In the genomic region with DNA sequence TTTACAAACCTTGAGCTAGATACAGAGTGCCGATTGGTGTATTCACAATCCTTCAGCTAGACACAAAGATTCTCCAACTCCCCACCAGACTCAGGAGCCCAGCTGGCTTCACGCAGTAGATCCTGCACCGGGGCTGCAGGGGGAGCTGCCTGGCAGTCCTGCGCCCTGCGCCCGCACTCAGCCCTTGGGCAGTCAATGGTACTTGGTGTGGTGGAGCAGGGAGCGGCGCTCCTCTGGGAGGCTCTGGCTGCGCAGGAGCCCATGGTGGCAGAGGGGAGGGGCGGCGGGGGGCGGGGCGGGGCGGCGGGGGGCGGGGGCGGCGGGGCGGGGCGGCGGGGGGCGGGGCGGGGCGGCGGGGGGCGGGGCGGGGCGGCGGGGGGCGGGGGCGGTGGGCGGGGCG, we compare ENCODE assay signal across 17 cellular contexts.
DNase-seq lines count a peak whose midpoint lies in the region; TF ChIP-seq lines count a peak whose summit lies in the region.
"Had no signal": no experiment of that assay in that cellular context is flagged by ENCODE, and none has a peak within 500 bp of the region (broad histone marks: within the 10 kb centered on the region; RNA-seq: fewer than 3 reads in every experiment).

No MANE protein-coding gene starts in this region.

- H3K9me3 ChIP-seq in tibial artery: no peaks in the 10 kb centered on the region
- H3K9me3 ChIP-seq: BLaER1 had no signal

- H3K36me3 Mint-ChIP-seq in glutamatergic neuron (ENCODE audit: unreplicated experiment): peaks cover 4% of the 10 kb centered on the region
- H3K36me3 Mint-ChIP-seq: CD14-positive monocyte; CD4-positive, alpha-beta memory T cell had no signal

- H3K36me3 ChIP-seq in tibial artery: no peaks in the 10 kb centered on the region
- H3K36me3 ChIP-seq: BLaER1 had no signal

- H3K27ac Mint-ChIP-seq in glutamatergic neuron (ENCODE audit: unreplicated experiment): no peak overlapping the region
- H3K27ac Mint-ChIP-seq: CD14-positive monocyte; CD4-positive, alpha-beta memory T cell; HFFc6 had no signal

- H3K27me3 ChIP-seq in tibial artery: no peaks in the 10 kb centered on the region
- H3K27me3 ChIP-seq: BLaER1 had no signal

- H3K4me3 ChIP-seq in tibial artery: no peak overlapping the region
- H3K4me3 ChIP-seq: BLaER1, GM23248 had no signal

- intact Hi-C loops in tibial artery (cut with DNase I; ENCODE audit: low total_unique reads): no loop called here

- no peak overlapping the region for H3K27ac ChIP-seq in tibial artery
- H3K27ac ChIP-seq: BLaER1, GM23248 had no signal

- peaks cover 6% of the 10 kb centered on the region for H3K9me3 Mint-ChIP-seq in glutamatergic neuron (ENCODE audit: unreplicated experiment)

- H3K4me1 ChIP-seq in tibial artery: no peaks in the 10 kb centered on the region
- H3K4me1 ChIP-seq: BLaER1 had no signal

- no peaks in the 10 kb centered on the region for H3K4me1 Mint-ChIP-seq in glutamatergic neuron (ENCODE audit: low read depth, unreplicated experiment)
- H3K4me1 Mint-ChIP-seq: CD14-positive monocyte; CD4-positive, alpha-beta memory T cell had no signal

- H3K4me3 Mint-ChIP-seq in glutamatergic neuron (ENCODE audit: unreplicated experiment): no peak overlapping the region
- H3K4me3 Mint-ChIP-seq: CD14-positive monocyte; CD4-positive, alpha-beta memory T cell; HFFc6 had no signal

- DNase-seq in NCI-H2227 (lab: John Stamatoyannopoulos, UW; ENCODE audit: unreplicated experiment) (peak; percentile 24), NCI-H2227 treated with DMSO at 0.1 percent for 48 hours (lab: John Stamatoyannopoulos, UW) (no peak), Daoy (ENCODE audit: low read depth) (peak; percentile 18), NCI-H1048 (lab: John Stamatoyannopoulos, UW) (peak; percentile 12), glutamatergic neuron (peak; percentile 23), tibial artery (no peak), dermis blood vessel endothelial cell (no peak), HuH-7 (ENCODE audit: low spot score) (no peak)
- DNase-seq: 8988T; CD4-positive, alpha-beta memory T cell; DMS153; DND-41; GDM1; GM23248; HFFc6 had no signal

- H3K27me3 Mint-ChIP-seq in glutamatergic neuron (ENCODE audit: unreplicated experiment): no peaks in the 10 kb centered on the region
- H3K27me3 Mint-ChIP-seq: CD4-positive, alpha-beta memory T cell had no signal

- TF ChIP-seq CTCF in glutamatergic neuron (IDR thresholded peaks at IDR 0.05; ENCODE audit: partially characterized antibody, unreplicated experiment): no peak
- TF ChIP-seq CTCF in tibial artery (IDR thresholded peaks at IDR 0.05): no peak

Comparison
In these comparisons a context has a peak if more than half of its experiments do, and no peak if none do; other contexts are left out.
1. DNase-seq: peak in NCI-H2227 (single experiment), Daoy (single experiment), NCI-H1048 (single experiment) and glutamatergic neuron (single experiment); none in NCI-H2227 treated with DMSO at 0.1 percent for 48 hours (single experiment), tibial artery (0 of 2), dermis blood vessel endothelial cell (single experiment) and HuH-7 (single experiment).